23 cellular contexts compared by ENCODE assay signal in the genomic region with DNA sequence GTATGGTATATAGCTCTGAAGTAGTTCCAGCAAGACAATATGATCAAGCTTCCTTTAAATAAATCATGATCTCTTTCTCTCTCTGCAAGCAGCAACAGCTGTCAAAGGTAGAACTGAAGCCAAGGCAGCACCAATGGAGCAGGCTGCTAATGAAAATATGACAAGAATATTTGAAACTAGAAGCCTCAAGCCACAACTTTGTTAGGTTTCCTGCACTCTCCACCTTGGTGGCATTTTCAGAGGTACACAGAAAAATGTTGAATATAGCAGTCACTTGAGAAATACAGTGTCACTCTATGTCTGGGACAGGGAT. TPM values are rescaled to one million over a fixed set of nuclear protein-coding genes. Genes with fewer than 3 reads are reported as not detected.
DNase-seq lines count a peak whose midpoint lies in the region; ATAC-seq and TF ChIP-seq lines count a peak whose summit lies in the region.
"Had no signal": no experiment of that assay in that cellular context is flagged by ENCODE, and none has a peak within 500 bp of the region (broad histone marks: within the 10 kb centered on the region; RNA-seq: fewer than 3 reads in every experiment).

No MANE protein-coding gene starts in this region.

- H3K36me3 ChIP-seq in DND-41 (ENCODE audit: insufficient read depth, low read length) (no peaks in the 10 kb centered on the region; the same call in 1 of the 2 replicates), hepatocyte (replicated peaks; ENCODE audit: insufficient read depth, low read depth) (no peaks in the 10 kb centered on the region)
- H3K36me3 ChIP-seq: gastrocnemius medialis, tibial nerve had no signal

- H3K9me2 ChIP-seq in hepatocyte (replicated peaks; ENCODE audit: insufficient read depth): no peaks in the 10 kb centered on the region

- H3K9me3 ChIP-seq in DND-41 (ENCODE audit: insufficient read depth, low read length, severe bottlenecking) (no peaks in the 10 kb centered on the region), hepatocyte (ENCODE audit: low read depth) (no peaks in the 10 kb centered on the region)
- H3K9me3 ChIP-seq: gastrocnemius medialis, tibial nerve had no signal

- H3K4me2 ChIP-seq in DND-41 (ENCODE audit: insufficient read depth, low read length) (no peak overlapping the region), hepatocyte (no peak overlapping the region)

- H3K79me2 ChIP-seq in DND-41 (ENCODE audit: insufficient read depth, low read length) (no peaks in the 10 kb centered on the region), hepatocyte (no peaks in the 10 kb centered on the region)
- H3K79me2 ChIP-seq: parathyroid adenoma had no signal

- H3K27me3 ChIP-seq in DND-41 (ENCODE audit: insufficient read depth, low read length, poor library complexity) (no peaks in the 10 kb centered on the region), hepatocyte (no peaks in the 10 kb centered on the region)
- H3K27me3 ChIP-seq: gastrocnemius medialis, tibial nerve had no signal

- H3K4me3 ChIP-seq in DND-41 (ENCODE audit: low read depth in 1 of 2, low read length in 2 of 2) (no peak overlapping the region), hepatocyte (no peak overlapping the region)
- H3K4me3 ChIP-seq: gastrocnemius medialis, SK-N-MC, tibial nerve had no signal

- intact Hi-C loops in head of caudate nucleus (cut with DNase I): no loop called here

- DNase-seq in DND-41: no peak
- DNase-seq in hepatocyte (ENCODE audit: low spot score): no peak
- DNase-seq in stimulated activated CD4-positive, alpha-beta T cell treated with anti-CD3 and anti-CD28 coated beads, Interleukin-4, amount 100 ng/mL, for 1 hour: no peak
- no peak for DNase-seq in activated naive CD4-positive, alpha-beta T cell treated with Interleukin-2 at 50 U/mL for 16 hours
- no peak for DNase-seq in head of caudate nucleus
- DNase-seq in glomerular visceral epithelial cell (ENCODE audit: extremely low spot score): no peak
- DNase-seq: activated CD4-positive, CD25-positive, alpha-beta regulatory T cell; activated CD8-positive, alpha-beta T cell treated with anti-CD3 and anti-CD28 coated beads for 36 hours; activated T-cell treated with anti-CD3 and anti-CD28 coated beads, Interleukin-2, amount 50 U/mL, for 4 hours; CD4-positive, alpha-beta T cell; cerebellar nuclear complex; effector CD4-positive, alpha-beta T cell; gastrocnemius medialis; GOT3; natural killer cell; NCI-H1105 treated with DMSO at 0.1 percent for 48 hours; stimulated activated CD4-positive, alpha-beta T cell treated with anti-CD3 and anti-CD28 coated beads, Interleukin-2, amount 100 ng/mL, for 24 hours had no signal

- peak; percentile 26; the same call in 1 of the 3 replicates for ATAC-seq in DND-41 (ENCODE audit: insufficient read depth, low read depth)
- peak; percentile 59 for ATAC-seq in GM19043 (IDR thresholded peaks at IDR 0.05; ENCODE audit: low read depth, unreplicated experiment)
- peak; percentile 57 for ATAC-seq in HG02884 (IDR thresholded peaks at IDR 0.05; ENCODE audit: unreplicated experiment)
- ATAC-seq: activated CD8-positive, alpha-beta T cell treated with anti-CD3 and anti-CD28 coated beads for 36 hours; activated T-cell treated with anti-CD3 and anti-CD28 coated beads, Interleukin-2, amount 50 U/mL, for 4 hours; esophagus mucosa; natural killer cell had no signal

- no peaks in the 10 kb centered on the region for H3K4me1 ChIP-seq in DND-41 (ENCODE audit: insufficient read depth, low read length)
- H3K4me1 ChIP-seq in hepatocyte (ENCODE audit: insufficient read depth): no peaks in the 10 kb centered on the region
- H3K4me1 ChIP-seq: parathyroid adenoma, tibial nerve had no signal

- H3K27ac ChIP-seq in DND-41 (ENCODE audit: low read length): peak overlapping the region; percentile 20
- H3K27ac ChIP-seq in hepatocyte: peak overlapping the region; percentile 23
- H3K27ac ChIP-seq: parathyroid adenoma, SK-N-MC, tibial nerve had no signal

- H2AFZ ChIP-seq in DND-41 (ENCODE audit: low read depth, low read length) (no peak overlapping the region), hepatocyte (no peak overlapping the region)
- H2AFZ ChIP-seq: parathyroid adenoma had no signal

- H4K20me1 ChIP-seq in DND-41 (ENCODE audit: insufficient read depth, low read length): no peaks in the 10 kb centered on the region
- H4K20me1 ChIP-seq in hepatocyte (ENCODE audit: insufficient read depth, poor library complexity, severe bottlenecking): no peaks in the 10 kb centered on the region

- no peak overlapping the region for H3K9ac ChIP-seq in DND-41 (ENCODE audit: low read depth, low read length)
- H3K9ac ChIP-seq: parathyroid adenoma had no signal

- TF ChIP-seq CTCF in DND-41 (IDR thresholded peaks at IDR 0.05; ENCODE audit: borderline replicate concordance, extremely low read depth, low read length, poor library complexity, severe bottlenecking) (no peak), hepatocyte (IDR thresholded peaks at IDR 0.05; ENCODE audit: poor library complexity) (no peak)

RNA-seq across cellular contexts. Expression of a gene that starts 43.8 kb away (rescaled TPM):
- 252 and 260 TPM in 2 replicates for total RNA-seq in hepatocyte
- polyA plus RNA-seq in hepatocyte: 216 and 228 TPM in 2 replicates
